In the genomic region with DNA sequence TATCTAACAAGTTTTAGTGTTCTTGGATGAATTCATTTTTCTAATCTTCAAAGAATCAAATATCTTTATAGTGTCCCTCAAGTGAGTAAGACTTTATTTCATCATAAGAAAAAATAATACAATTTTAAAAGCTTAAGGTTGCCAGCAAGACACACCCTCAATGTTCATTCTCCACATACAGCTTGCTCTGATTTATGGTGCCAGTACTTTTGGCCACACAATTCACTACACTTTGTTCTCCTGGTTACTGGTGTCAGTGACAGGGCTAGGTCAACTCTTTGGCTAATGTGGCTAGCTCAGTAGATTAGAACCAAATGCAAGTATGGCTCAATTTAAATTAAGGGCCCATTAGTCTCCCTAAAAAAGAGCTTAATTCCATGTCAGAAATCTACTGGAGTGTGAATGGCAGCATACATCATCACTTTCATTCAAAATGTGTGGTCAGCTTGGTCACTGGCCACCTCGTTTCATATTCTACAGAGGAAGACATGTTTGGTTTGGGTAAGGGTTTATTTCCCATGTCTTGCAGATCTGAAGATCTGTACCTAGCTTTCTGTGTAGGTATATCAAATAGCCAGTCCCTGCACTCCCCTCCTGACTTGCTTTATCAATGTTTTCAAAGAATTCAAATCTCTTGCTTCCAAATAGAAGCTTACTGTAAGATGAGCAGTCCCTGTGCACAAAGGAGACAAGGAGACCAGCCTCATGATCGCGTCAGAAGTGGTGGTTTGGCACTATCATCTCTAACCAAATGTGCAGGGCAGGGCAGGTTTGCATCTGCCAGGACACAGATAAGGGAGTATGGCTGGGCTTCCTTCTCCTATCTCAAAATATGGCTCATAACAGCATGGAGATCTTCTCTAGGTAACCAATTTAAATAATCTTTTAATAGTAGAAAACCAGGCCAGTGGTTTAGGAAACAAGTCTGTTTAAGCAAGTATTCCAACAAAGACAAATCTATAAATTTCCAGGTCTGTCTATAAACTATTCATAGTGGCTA, we compare ENCODE assay signal across 16 cellular contexts. TPM values are rescaled to one million over a fixed set of nuclear protein-coding genes. Genes with fewer than 3 reads are reported as not detected.
DNase-seq lines count a peak whose midpoint lies in the region; ATAC-seq and TF ChIP-seq lines count a peak whose summit lies in the region.
"Had no signal": no experiment of that assay in that cellular context is flagged by ENCODE, and none has a peak within 500 bp of the region (broad histone marks: within the 10 kb centered on the region; RNA-seq: fewer than 3 reads in every experiment).

No MANE protein-coding gene starts in this region.

- H3K27ac Mint-ChIP-seq in natural killer cell, result peak overlapping the region; percentile 58 to 60
- no peak overlapping the region for H3K27ac Mint-ChIP-seq in natural killer cell treated with Interleukin-12 subunit alpha and Interleukin-12 subunit beta and Interleukin-15 and Interleukin-18, amount 100 ng/mL, for 72 hours
- H3K27ac Mint-ChIP-seq in glutamatergic neuron (ENCODE audit: unreplicated experiment), result peak overlapping the region; percentile 45
- H3K27ac Mint-ChIP-seq: activated naive CD4-positive, alpha-beta T cell treated with anti-CD3 and anti-CD28 coated beads, Interleukin-2, amount 50 U/mL, for 24 hours had no signal

- TF ChIP-seq CTCF in natural killer cell (IDR thresholded peaks at IDR 0.05) (no peak), VCaP (conservative IDR thresholded peaks at IDR 0.05) (no peak), glutamatergic neuron (IDR thresholded peaks at IDR 0.05; ENCODE audit: partially characterized antibody, unreplicated experiment) (no peak)

- H3K27ac ChIP-seq in VCaP, result peak overlapping the region; percentile 59
- H3K27ac ChIP-seq: epithelial cell of prostate, SJCRH30, tibial nerve had no signal

- no peaks in the 10 kb centered on the region for H3K9me3 Mint-ChIP-seq in natural killer cell
- no peaks in the 10 kb centered on the region for H3K9me3 Mint-ChIP-seq in natural killer cell treated with Interleukin-12 subunit alpha and Interleukin-12 subunit beta and Interleukin-15 and Interleukin-18, amount 100 ng/mL, for 72 hours
- H3K9me3 Mint-ChIP-seq in glutamatergic neuron (ENCODE audit: unreplicated experiment), result peaks cover 3% of the 10 kb centered on the region
- H3K9me3 Mint-ChIP-seq: activated naive CD4-positive, alpha-beta T cell treated with anti-CD3 and anti-CD28 coated beads, Interleukin-2, amount 50 U/mL, for 24 hours had no signal

- intact Hi-C loops in natural killer cell (cut with micrococcal nuclease), result no loop called here

- no peak overlapping the region for H3K4me3 Mint-ChIP-seq in natural killer cell
- no peak overlapping the region for H3K4me3 Mint-ChIP-seq in natural killer cell treated with Interleukin-12 subunit alpha and Interleukin-12 subunit beta and Interleukin-15 and Interleukin-18, amount 100 ng/mL, for 72 hours
- no peak overlapping the region for H3K4me3 Mint-ChIP-seq in glutamatergic neuron (ENCODE audit: unreplicated experiment)
- H3K4me3 Mint-ChIP-seq: activated naive CD4-positive, alpha-beta T cell treated with anti-CD3 and anti-CD28 coated beads, Interleukin-2, amount 50 U/mL, for 24 hours had no signal

- H3K36me3 Mint-ChIP-seq in natural killer cell (no peaks in the 10 kb centered on the region), glutamatergic neuron (ENCODE audit: unreplicated experiment) (no peaks in the 10 kb centered on the region)
- H3K36me3 Mint-ChIP-seq in natural killer cell treated with Interleukin-12 subunit alpha and Interleukin-12 subunit beta and Interleukin-15 and Interleukin-18, amount 100 ng/mL, for 72 hours, result no peaks in the 10 kb centered on the region

- no peaks in the 10 kb centered on the region for H3K27me3 Mint-ChIP-seq in natural killer cell (ENCODE audit: low read depth in 2 of 2)
- no peaks in the 10 kb centered on the region for H3K27me3 Mint-ChIP-seq in natural killer cell treated with Interleukin-12 subunit alpha and Interleukin-12 subunit beta and Interleukin-15 and Interleukin-18, amount 100 ng/mL, for 72 hours
- H3K27me3 Mint-ChIP-seq in glutamatergic neuron (ENCODE audit: unreplicated experiment), result no peaks in the 10 kb centered on the region
- H3K27me3 Mint-ChIP-seq: activated naive CD4-positive, alpha-beta T cell treated with anti-CD3 and anti-CD28 coated beads, Interleukin-2, amount 50 U/mL, for 24 hours had no signal

- H3K4me1 Mint-ChIP-seq in natural killer cell (peaks cover 25 to 56% of the 10 kb centered on the region in 2 donors), glutamatergic neuron (ENCODE audit: low read depth, unreplicated experiment) (peaks cover 21% of the 10 kb centered on the region)
- peaks cover 25 to 47% of the 10 kb centered on the region in 2 donors for H3K4me1 Mint-ChIP-seq in natural killer cell treated with Interleukin-12 subunit alpha and Interleukin-12 subunit beta and Interleukin-15 and Interleukin-18, amount 100 ng/mL, for 72 hours (ENCODE audit: low read depth in 2 of 2)

- ATAC-seq in natural killer cell (no peak), GM19023 (IDR thresholded peaks at IDR 0.05; ENCODE audit: unreplicated experiment) (no peak)
- no peak for ATAC-seq in natural killer cell treated with Interleukin-12 subunit alpha and Interleukin-12 subunit beta and Interleukin-15 and Interleukin-18, amount 100 ng/mL, for 72 hours

- DNase-seq in natural killer cell (no peak), glutamatergic neuron (no peak), DMS153 treated with DMSO at 0.1 percent for 48 hours (lab: John Stamatoyannopoulos, UW; ENCODE audit: unreplicated experiment) (no peak), dermis blood vessel endothelial cell (no peak), Ammon's horn (ENCODE audit: low spot score) (no peak)
- no peak for DNase-seq in natural killer cell treated with Interleukin-12 subunit alpha and Interleukin-12 subunit beta and Interleukin-15 and Interleukin-18, amount 100 ng/mL, for 72 hours (ENCODE audit: low spot score)
- DNase-seq: central memory CD4-positive, alpha-beta T cell; DMS153; KG1; SJCRH30; stimulated activated CD4-positive, alpha-beta T cell treated with anti-CD3 and anti-CD28 coated beads, Interleukin-12 subunit alpha, Interleukin-12 subunit beta, amount 100 ng/mL, for 4 hours had no signal

RNA-seq across cellular contexts. Expression of gene HECTD4, which starts 31.3 kb away (rescaled TPM):
- total RNA-seq in natural killer cell, result 10 to 100 TPM; 66.9 to 82.6 (median 79.2) TPM
- 10 to 100 TPM; 51.3 to 76.7 TPM for total RNA-seq in natural killer cell treated with Interleukin-12 subunit alpha and Interleukin-12 subunit beta and Interleukin-15 and Interleukin-18, amount 100 ng/mL, for 72 hours
- total RNA-seq in glutamatergic neuron (ENCODE audit: unreplicated experiment), result 261 TPM
- total RNA-seq in dermis blood vessel endothelial cell, result 23.1 and 26.7 TPM in 2 replicates

RNA-seq across cellular contexts. Expression of gene RPL6, which starts 58.5 kb away (rescaled TPM):
- total RNA-seq in natural killer cell (1,000 to 10,000 TPM in 1 of 3 donors, 100 to 1,000 TPM in 2; 893 to 1,024 (median 955) TPM), glutamatergic neuron (ENCODE audit: unreplicated experiment) (967 TPM), dermis blood vessel endothelial cell (1,017 and 1,050 TPM in 2 replicates)
- 1,000 to 10,000 TPM; 1,014 to 1,216 TPM for total RNA-seq in natural killer cell treated with Interleukin-12 subunit alpha and Interleukin-12 subunit beta and Interleukin-15 and Interleukin-18, amount 100 ng/mL, for 72 hours

Comparison
In these comparisons a context has a peak if more than half of its experiments do, and no peak if none do; other contexts are left out.
1. H3K27ac Mint-ChIP-seq: peak in natural killer cell (2 of 2) and glutamatergic neuron (single experiment); none in natural killer cell treated with Interleukin-12 subunit alpha and Interleukin-12 subunit beta and Interleukin-15 and Interleukin-18, amount 100 ng/mL, for 72 hours (0 of 2).